In the genomic region with DNA sequence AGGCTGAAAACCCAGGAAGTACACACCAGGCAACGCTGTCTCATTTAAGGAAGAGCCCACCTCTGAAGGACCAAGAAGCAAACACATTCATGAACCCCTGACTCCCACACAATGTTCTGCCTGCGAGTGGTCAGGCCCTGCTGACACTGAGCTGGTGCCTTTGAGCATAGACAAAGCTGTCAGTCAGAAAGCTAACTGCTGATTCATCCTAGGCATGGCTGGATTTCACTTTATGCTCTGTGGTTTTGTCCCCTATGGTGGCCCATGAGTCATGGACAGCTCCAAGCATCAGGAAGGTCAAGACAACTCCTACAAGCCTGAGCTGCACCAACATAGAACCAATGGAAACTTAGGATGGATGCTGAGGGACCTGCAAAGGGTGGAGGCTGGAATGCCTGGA, we compare ENCODE assay signal across 10 cellular contexts.
DNase-seq lines count a peak whose midpoint lies in the region; ATAC-seq, FAIRE-seq and TF ChIP-seq lines count a peak whose summit lies in the region.
"Had no signal": no experiment of that assay in that cellular context is flagged by ENCODE, and none has a peak within 500 bp of the region (broad histone marks: within the 10 kb centered on the region; RNA-seq: fewer than 3 reads in every experiment).

No MANE protein-coding gene starts in this region.

- intact Hi-C loops in posterior vena cava (cut with DNase I), result no loop called here

- H3K4me3 ChIP-seq in foreskin fibroblast (ENCODE audit: low read depth in 1 of 2, low read length in 2 of 2), result no peak overlapping the region

- FAIRE-seq in GM19239 (lab: Jason Lieb, UNC), result no peak

- DNase-seq in CD1c-positive myeloid dendritic cell (ENCODE audit: extremely low spot score) (peak; percentile 66), HCEC 1CT (peak; percentile 63), RKO (ENCODE audit: low spot score) (peak; percentile 46), foreskin fibroblast (peak; percentile 73 to 76), GM19239 (ENCODE audit: insufficient read length, low spot score) (no peak), posterior vena cava (ENCODE audit: low spot score) (no peak), NCI-H345 treated with DMSO at 0.1 percent for 48 hours (lab: John Stamatoyannopoulos, UW; ENCODE audit: unreplicated experiment) (no peak)
- DNase-seq: dermis blood vessel endothelial cell, right cardiac atrium had no signal

- no peak for TF ChIP-seq CTCF in foreskin fibroblast (IDR thresholded peaks at IDR 0.05; ENCODE audit: low read depth, low read length)

- no peak for ATAC-seq in GM21390 (IDR thresholded peaks at IDR 0.05; ENCODE audit: unreplicated experiment)

Comparison
In these comparisons a context has a peak if more than half of its experiments do, and no peak if none do; other contexts are left out.
1. DNase-seq: peak in CD1c-positive myeloid dendritic cell (single experiment), HCEC 1CT (single experiment), RKO (single experiment) and foreskin fibroblast (2 of 2); none in GM19239 (single experiment), posterior vena cava (single experiment) and NCI-H345 treated with DMSO at 0.1 percent for 48 hours (single experiment).